8 cellular contexts compared by ENCODE assay signal in genomic region chr19:57803594-57804325, GRCh38. TPM values are rescaled to one million over a fixed set of nuclear protein-coding genes. Genes with fewer than 3 reads are reported as not detected.
A peak's percentile ranks its signal among the peaks of the same experiment; 100 is the strongest.
DNase-seq lines count a peak whose midpoint lies in the region; ATAC-seq and TF ChIP-seq lines count a peak whose summit lies in the region.

No MANE protein-coding gene starts in this region.

- 8 to 26% methylated on average over 14 to 18 of the region's 19 CpGs for WGBS in gastroesophageal sphincter (ENCODE audit: low coverage in 1 of 2), 2 donors

- peaks cover 40% of the 10 kb centered on the region for H3K36me3 Mint-ChIP-seq in activated B cell treated with CpG ODN at 0.5 μM for 24 hours (ENCODE audit: low read depth)

- POLR2A ChIA-PET in activated B cell treated with CpG ODN at 0.5 μM for 24 hours (lab: Charles Lee), result no interaction called here

- no peaks in the 10 kb centered on the region for H3K27me3 ChIP-seq in gastroesophageal sphincter

- peak overlapping the region; percentile 7 to 70 (median 46) for H3K27ac ChIP-seq in gastroesophageal sphincter

- H3K4me3 Mint-ChIP-seq in activated B cell treated with CpG ODN at 0.5 μM for 24 hours, result peak overlapping the region; percentile 76

- DNase-seq in NCI-H748 (lab: John Stamatoyannopoulos, UW; ENCODE audit: unreplicated experiment) (peak; percentile 47), NCI-H748 treated with DMSO at 0.1 percent for 48 hours (lab: John Stamatoyannopoulos, UW) (no peak), activated B cell treated with CpG ODN at 0.5 μM for 24 hours (no peak), non-pigmented ciliary epithelial cell (ENCODE audit: low read depth) (peak; percentile 85), COLO829 (ENCODE audit: low spot score) (no peak), NCI-H524 (lab: John Stamatoyannopoulos, UW) (no peak), NCI-H2196 (lab: John Stamatoyannopoulos, UW; ENCODE audit: unreplicated experiment) (no peak)

- peak; percentile 26 for ATAC-seq in activated B cell treated with CpG ODN at 0.5 μM for 24 hours (ENCODE audit: low read depth)
- no peak for ATAC-seq in gastroesophageal sphincter

- TF ChIP-seq EP300 in gastroesophageal sphincter (IDR thresholded peaks at IDR 0.05), result no peak

- no peak for TF ChIP-seq POLR2A in gastroesophageal sphincter (IDR thresholded peaks at IDR 0.05)

- CTCF ChIA-PET in activated B cell treated with CpG ODN at 0.5 μM for 24 hours (lab: Charles Lee), result no interaction called here

- peak overlapping the region; percentile 65 for H3K27ac Mint-ChIP-seq in activated B cell treated with CpG ODN at 0.5 μM for 24 hours

- peaks cover 44% of the 10 kb centered on the region for H3K4me1 Mint-ChIP-seq in activated B cell treated with CpG ODN at 0.5 μM for 24 hours

- peaks cover 0 to 34% of the 10 kb centered on the region in 2 donors for H3K36me3 ChIP-seq in gastroesophageal sphincter

- H3K9me3 Mint-ChIP-seq in activated B cell treated with CpG ODN at 0.5 μM for 24 hours, result no peaks in the 10 kb centered on the region

- H3K4me3 ChIP-seq in gastroesophageal sphincter, result peak overlapping the region; percentile 30 to 51

- no peaks in the 10 kb centered on the region for H3K9me3 ChIP-seq in gastroesophageal sphincter

- intact Hi-C loops in activated B cell treated with CpG ODN at 0.5 μM for 24 hours (cut with micrococcal nuclease), result no loop called here

- H3K27me3 Mint-ChIP-seq in activated B cell treated with CpG ODN at 0.5 μM for 24 hours, result no peaks in the 10 kb centered on the region

- H3K4me1 ChIP-seq in gastroesophageal sphincter, result peaks cover 0 to 50% (median 8%) of the 10 kb centered on the region in 3 donors

- TF ChIP-seq CTCF in activated B cell treated with CpG ODN at 0.5 μM for 24 hours (IDR thresholded peaks at IDR 0.05), result no peak
- no peak for TF ChIP-seq CTCF in gastroesophageal sphincter (IDR thresholded peaks at IDR 0.05)

RNA-seq across cellular contexts. Expression of gene ZNF552, which starts 11.0 kb away (rescaled TPM):
- total RNA-seq in activated B cell treated with CpG ODN at 0.5 μM for 24 hours (13.9 and 15.6 TPM in 2 replicates), gastroesophageal sphincter (1 to 10 TPM; 2.7 to 8.7 (median 4.5) TPM)

RNA-seq across cellular contexts. Expression of gene ZNF587B, which starts 26.3 kb away (rescaled TPM):
- total RNA-seq in activated B cell treated with CpG ODN at 0.5 μM for 24 hours, result 29.3 and 35.0 TPM in 2 replicates
- 10 to 100 TPM in 2 of 4 donors, 1 to 10 TPM in 2; 7.6 to 14.5 (median 10.7) TPM for total RNA-seq in gastroesophageal sphincter

RNA-seq across cellular contexts. Expression of gene ZNF586, which starts 34.3 kb away (rescaled TPM):
- total RNA-seq in activated B cell treated with CpG ODN at 0.5 μM for 24 hours (29.4 and 33.7 TPM in 2 replicates), gastroesophageal sphincter (10 to 100 TPM; 12.8 to 20.7 (median 17.1) TPM)

RNA-seq across cellular contexts. Expression of gene ZNF587, which starts 45.9 kb away (rescaled TPM):
- total RNA-seq in activated B cell treated with CpG ODN at 0.5 μM for 24 hours, result 44.0 and 61.1 TPM in 2 replicates
- total RNA-seq in gastroesophageal sphincter, result 10 to 100 TPM in 3 of 4 donors, 1 to 10 TPM in 1; 9.3 to 47.5 (median 17.6) TPM

RNA-seq across cellular contexts. Expression of gene ZNF776, which starts 57.1 kb away (rescaled TPM):
- total RNA-seq in activated B cell treated with CpG ODN at 0.5 μM for 24 hours, result 26.5 and 29.9 TPM in 2 replicates
- 10 to 100 TPM; 12.1 to 14.9 (median 13.3) TPM for total RNA-seq in gastroesophageal sphincter

Comparison
In these comparisons a context has a peak if more than half of its experiments do, and no peak if none do; other contexts are left out.
1. DNase-seq: peak in NCI-H748 (single experiment) and non-pigmented ciliary epithelial cell (single experiment); none in NCI-H748 treated with DMSO at 0.1 percent for 48 hours (single experiment), activated B cell treated with CpG ODN at 0.5 μM for 24 hours (single experiment), COLO829 (single experiment), NCI-H524 (0 of 2) and NCI-H2196 (single experiment).